Comparison of ENCODE assay signal across 1 cellular context in genomic region chr19:32971715-32972540, GRCh38.
TF ChIP-seq lines count a peak whose summit lies in the region.

Gene CEP89 (minus strand): TSS chr19:32971958. CDS start chr19:32971874, 84 bp downstream.
Gene FAAP24 (plus strand): TSS chr19:32972242. CDS start chr19:32973197, 955 bp downstream.

TF ChIP-seq in K562, 482 proteins besides CTCF, POLR2A, EP300 and RAD21 (continued from another document and continues in another):
- 0 out of 4 replicates have a peak, but pooled peaks of 1 of the 2 experiments have one; percentile 50 for TF ChIP-seq UBTF (IDR thresholded peaks at IDR 0.05; ENCODE audit: borderline replicate concordance in 1 of 2, low read depth in 2 of 2, low read length in 2 of 2)
- TF ChIP-seq SRSF3 (IDR thresholded peaks at IDR 0.05; ENCODE audit: insufficient read depth, low read length): no peak
- peak; percentile 86 for TF ChIP-seq PHF20 (IDR thresholded peaks at IDR 0.05; ENCODE audit: partially characterized antibody)
- TF ChIP-seq HOMEZ (CRISPR knock-in tag; IDR thresholded peaks at IDR 0.05): no peak
- peak; percentile 78 to 94 for TF ChIP-seq MNT (conservative IDR thresholded peaks at IDR 0.05)
- TF ChIP-seq FOXM1 (IDR thresholded peaks at IDR 0.05; ENCODE audit: low read depth): 0 out of 2 replicates have a peak, but pooled peaks have one; percentile 26
- TF ChIP-seq FOXM1 (CRISPR knock-in tag; IDR thresholded peaks at IDR 0.05; ENCODE audit: low read depth): no peak
- TF ChIP-seq JUNB (CRISPR knock-in tag; conservative IDR thresholded peaks at IDR 0.05): no peak
- no peak for TF ChIP-seq ZNF655 (CRISPR knock-in tag; IDR thresholded peaks at IDR 0.05)
- peak; percentile 71 for TF ChIP-seq CBFA2T3 (IDR thresholded peaks at IDR 0.05)
- TF ChIP-seq, protein P1, sequence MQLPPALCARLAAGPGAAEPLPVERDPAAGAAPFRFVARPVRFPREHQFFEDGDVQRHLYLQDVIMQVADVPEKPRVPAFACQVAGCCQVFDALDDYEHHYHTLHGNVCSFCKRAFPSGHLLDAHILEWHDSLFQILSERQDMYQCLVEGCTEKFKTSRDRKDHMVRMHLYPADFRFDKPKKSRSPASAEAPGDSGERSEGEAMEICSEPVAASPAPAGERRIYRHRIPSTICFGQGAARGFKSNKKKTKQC (CRISPR knock-in tag; IDR thresholded peaks at IDR 0.05): peak; percentile 63; the same call in 1 of the 2 replicates
- no peak for TF ChIP-seq ZNF592 (IDR thresholded peaks at IDR 0.05)
- no peak for TF ChIP-seq PHTF2 (CRISPR knock-in tag; IDR thresholded peaks at IDR 0.05)
- TF ChIP-seq FOXJ3 (CRISPR knock-in tag; IDR thresholded peaks at IDR 0.05): no peak
- no peak for TF ChIP-seq ZNF134 (CRISPR knock-in tag; conservative IDR thresholded peaks at IDR 0.05)
- TF ChIP-seq ZBTB7A (IDR thresholded peaks at IDR 0.05; ENCODE audit: borderline replicate concordance, control insufficient read depth, low read depth, low read length): no peak; the same call in 1 of the 2 replicates
- no peak for TF ChIP-seq ZNF696 (CRISPR knock-in tag; conservative IDR thresholded peaks at IDR 0.05)
- TF ChIP-seq, protein P2, sequence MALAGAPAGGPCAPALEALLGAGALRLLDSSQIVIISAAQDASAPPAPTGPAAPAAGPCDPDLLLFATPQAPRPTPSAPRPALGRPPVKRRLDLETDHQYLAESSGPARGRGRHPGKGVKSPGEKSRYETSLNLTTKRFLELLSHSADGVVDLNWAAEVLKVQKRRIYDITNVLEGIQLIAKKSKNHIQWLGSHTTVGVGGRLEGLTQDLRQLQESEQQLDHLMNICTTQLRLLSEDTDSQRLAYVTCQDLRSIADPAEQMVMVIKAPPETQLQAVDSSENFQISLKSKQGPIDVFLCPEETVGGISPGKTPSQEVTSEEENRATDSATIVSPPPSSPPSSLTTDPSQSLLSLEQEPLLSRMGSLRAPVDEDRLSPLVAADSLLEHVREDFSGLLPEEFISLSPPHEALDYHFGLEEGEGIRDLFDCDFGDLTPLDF (CRISPR knock-in tag; IDR thresholded peaks at IDR 0.05): peak; percentile 58; the same call in 1 of the 2 replicates
- no peak for TF ChIP-seq ETS2 (tag; IDR thresholded peaks at IDR 0.05; ENCODE audit: borderline replicate concordance, poor library complexity, severe bottlenecking)
- no peak for TF ChIP-seq GTF2A2 (tag; IDR thresholded peaks at IDR 0.05)
- peak; percentile 75 for TF ChIP-seq XRCC5 (IDR thresholded peaks at IDR 0.05; ENCODE audit: low read depth, low read length)
- TF ChIP-seq USF1 (CRISPR knock-in tag; IDR thresholded peaks at IDR 0.05): peak; percentile 49
- no peak for TF ChIP-seq KAT7 (CRISPR knock-in tag; IDR thresholded peaks at IDR 0.05; ENCODE audit: borderline replicate concordance)
- TF ChIP-seq CSDE1 (IDR thresholded peaks at IDR 0.05): peak in 1 of 2 experiments; percentile 88; a peak in 2 of 4 replicates
- TF ChIP-seq NRF1 (conservative IDR thresholded peaks at IDR 0.05 in 1 of 2, IDR thresholded peaks at IDR 0.05 in 1 of 2): peak; percentile 56 to 65; a peak in 3 of 4 replicates
- no peak for TF ChIP-seq FIP1L1 (IDR thresholded peaks at IDR 0.05; ENCODE audit: low read depth, low read length, poor library complexity, severe bottlenecking)
- TF ChIP-seq GMEB1 (CRISPR knock-in tag; IDR thresholded peaks at IDR 0.05): 0 out of 2 replicates have a peak, but pooled peaks have one; percentile 4
- peak; percentile 64 for TF ChIP-seq CREB1 (IDR thresholded peaks at IDR 0.05)
- TF ChIP-seq CREB1 (CRISPR knock-in tag; IDR thresholded peaks at IDR 0.05): peak; percentile 87
- no peak for TF ChIP-seq MTA1 (IDR thresholded peaks at IDR 0.05; ENCODE audit: borderline replicate concordance)
- TF ChIP-seq, protein P3, sequence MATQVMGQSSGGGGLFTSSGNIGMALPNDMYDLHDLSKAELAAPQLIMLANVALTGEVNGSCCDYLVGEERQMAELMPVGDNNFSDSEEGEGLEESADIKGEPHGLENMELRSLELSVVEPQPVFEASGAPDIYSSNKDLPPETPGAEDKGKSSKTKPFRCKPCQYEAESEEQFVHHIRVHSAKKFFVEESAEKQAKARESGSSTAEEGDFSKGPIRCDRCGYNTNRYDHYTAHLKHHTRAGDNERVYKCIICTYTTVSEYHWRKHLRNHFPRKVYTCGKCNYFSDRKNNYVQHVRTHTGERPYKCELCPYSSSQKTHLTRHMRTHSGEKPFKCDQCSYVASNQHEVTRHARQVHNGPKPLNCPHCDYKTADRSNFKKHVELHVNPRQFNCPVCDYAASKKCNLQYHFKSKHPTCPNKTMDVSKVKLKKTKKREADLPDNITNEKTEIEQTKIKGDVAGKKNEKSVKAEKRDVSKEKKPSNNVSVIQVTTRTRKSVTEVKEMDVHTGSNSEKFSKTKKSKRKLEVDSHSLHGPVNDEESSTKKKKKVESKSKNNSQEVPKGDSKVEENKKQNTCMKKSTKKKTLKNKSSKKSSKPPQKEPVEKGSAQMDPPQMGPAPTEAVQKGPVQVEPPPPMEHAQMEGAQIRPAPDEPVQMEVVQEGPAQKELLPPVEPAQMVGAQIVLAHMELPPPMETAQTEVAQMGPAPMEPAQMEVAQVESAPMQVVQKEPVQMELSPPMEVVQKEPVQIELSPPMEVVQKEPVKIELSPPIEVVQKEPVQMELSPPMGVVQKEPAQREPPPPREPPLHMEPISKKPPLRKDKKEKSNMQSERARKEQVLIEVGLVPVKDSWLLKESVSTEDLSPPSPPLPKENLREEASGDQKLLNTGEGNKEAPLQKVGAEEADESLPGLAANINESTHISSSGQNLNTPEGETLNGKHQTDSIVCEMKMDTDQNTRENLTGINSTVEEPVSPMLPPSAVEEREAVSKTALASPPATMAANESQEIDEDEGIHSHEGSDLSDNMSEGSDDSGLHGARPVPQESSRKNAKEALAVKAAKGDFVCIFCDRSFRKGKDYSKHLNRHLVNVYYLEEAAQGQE (CRISPR knock-in tag; IDR thresholded peaks at IDR 0.05; ENCODE audit: low read depth): no peak
- TF ChIP-seq ARID2 (IDR thresholded peaks at IDR 0.05): no peak
- no peak for TF ChIP-seq ZNF436 (CRISPR knock-in tag; IDR thresholded peaks at IDR 0.05)
- TF ChIP-seq, protein P4, sequence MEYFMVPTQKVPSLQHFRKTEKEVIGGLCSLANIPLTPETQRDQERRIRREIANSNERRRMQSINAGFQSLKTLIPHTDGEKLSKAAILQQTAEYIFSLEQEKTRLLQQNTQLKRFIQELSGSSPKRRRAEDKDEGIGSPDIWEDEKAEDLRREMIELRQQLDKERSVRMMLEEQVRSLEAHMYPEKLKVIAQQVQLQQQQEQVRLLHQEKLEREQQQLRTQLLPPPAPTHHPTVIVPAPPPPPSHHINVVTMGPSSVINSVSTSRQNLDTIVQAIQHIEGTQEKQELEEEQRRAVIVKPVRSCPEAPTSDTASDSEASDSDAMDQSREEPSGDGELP (CRISPR knock-in tag; IDR thresholded peaks at IDR 0.05; ENCODE audit: borderline replicate concordance): peak; percentile 87; the same call in 1 of the 2 replicates
